ENCODE assay signal across 8 cellular contexts in the genomic region with DNA sequence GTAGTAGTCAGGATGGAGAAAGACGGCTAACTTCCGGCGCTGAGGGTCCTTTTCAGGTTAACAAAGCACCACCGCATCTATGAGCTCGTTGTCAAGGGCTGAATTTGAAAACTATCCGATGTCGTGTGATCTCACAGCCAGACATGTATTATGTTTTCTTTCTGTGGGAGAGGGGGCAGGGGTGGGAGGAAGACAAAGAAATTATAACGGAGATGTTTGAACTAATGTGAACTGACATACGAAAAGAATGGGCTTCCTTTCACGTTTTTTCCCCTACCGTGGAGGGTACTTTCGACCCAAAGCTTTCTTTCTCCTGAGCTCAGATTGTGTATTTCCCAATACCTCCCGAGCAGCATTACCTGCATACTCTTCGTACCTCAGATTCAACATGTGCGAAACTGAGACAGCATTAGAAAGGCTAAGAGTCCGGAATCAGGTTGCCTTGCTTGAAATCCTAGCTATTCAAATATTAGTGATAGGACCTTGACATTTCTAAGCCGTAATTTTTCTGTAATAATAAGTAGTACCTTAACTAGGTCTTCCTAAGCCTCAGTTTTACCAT. TPM values are rescaled to one million over a fixed set of nuclear protein-coding genes. Genes with fewer than 3 reads are reported as not detected.
DNase-seq lines count a peak whose midpoint lies in the region; ATAC-seq and TF ChIP-seq lines count a peak whose summit lies in the region.

No MANE protein-coding gene starts in this region.

- no peaks in the 10 kb centered on the region for H4K20me1 ChIP-seq in GM23248 (ENCODE audit: insufficient read depth)

- no peaks in the 10 kb centered on the region for H3K36me3 ChIP-seq in GM23248 (ENCODE audit: low read depth)

- no peaks in the 10 kb centered on the region for H3K9me2 ChIP-seq in GM23248 (ENCODE audit: insufficient read depth)

- H3K27ac ChIP-seq in GM23248 (no peak overlapping the region), VCaP (peak overlapping the region; percentile 89)

- ATAC-seq in HG02885 (IDR thresholded peaks at IDR 0.05; ENCODE audit: poor library complexity, unreplicated experiment), result no peak
- ATAC-seq in HG02610 (IDR thresholded peaks at IDR 0.05; ENCODE audit: unreplicated experiment), result no peak
- no peak for ATAC-seq in HG02884 (IDR thresholded peaks at IDR 0.05; ENCODE audit: unreplicated experiment)

- H3F3A ChIP-seq in GM23248 (ENCODE audit: insufficient read depth), result no peaks in the 10 kb centered on the region

- DNase-seq in GM23248, result no peak
- DNase-seq in fibroblast of villous mesenchyme (ENCODE audit: low read depth), result no peak
- DNase-seq in retinal pigment epithelial cell (ENCODE audit: low read depth), result no peak
- no peak for DNase-seq in germinal center (ENCODE audit: low spot score)

- in situ Hi-C loops in GM23248 (cut with MboI), result no loop called here

- H3K9me3 ChIP-seq in GM23248 (ENCODE audit: low read depth), result no peaks in the 10 kb centered on the region

- H3K27me3 ChIP-seq in GM23248 (replicated peaks; ENCODE audit: insufficient read depth), result peaks cover 44% of the 10 kb centered on the region

- H3K4me3 ChIP-seq in GM23248 (peak overlapping the region; percentile 57), fibroblast of villous mesenchyme (ENCODE audit: low read depth, low read length) (peak overlapping the region; percentile 61), retinal pigment epithelial cell (ENCODE audit: low read length) (peak overlapping the region; percentile 69)

- TF ChIP-seq CTCF in VCaP (conservative IDR thresholded peaks at IDR 0.05), result no peak
- no peak for TF ChIP-seq CTCF in fibroblast of villous mesenchyme (IDR thresholded peaks at IDR 0.05; ENCODE audit: insufficient read depth, low read depth, low read length)
- no peak for TF ChIP-seq CTCF in retinal pigment epithelial cell (conservative IDR thresholded peaks at IDR 0.05; ENCODE audit: low read depth, low read length)

- no peak overlapping the region for H2AFZ ChIP-seq in GM23248

- H3K4me2 ChIP-seq in GM23248 (ENCODE audit: unreplicated experiment), result peak overlapping the region; percentile 39

- no peak overlapping the region for H3K9ac ChIP-seq in GM23248

- H3K79me2 ChIP-seq in GM23248 (ENCODE audit: insufficient read depth), result no peaks in the 10 kb centered on the region

- 31 to 34% methylated on average over 17 of the region's 17 CpGs for WGBS in GM23248 (ENCODE audit: low coverage in 1 of 2, low lambda C conversion rate in 2 of 2, missing lambda C conversion rate in 2 of 2), 2 experiments

- no peaks in the 10 kb centered on the region for H3K4me1 ChIP-seq in GM23248 (ENCODE audit: insufficient read depth)

RNA-seq across cellular contexts. Expression of a gene that starts 0.7 kb away (rescaled TPM):
- 20.3 and 42.2 TPM in 2 replicates for total RNA-seq in GM23248 (2014; rRNA removed; shearing (Covaris generic))
- polyA plus RNA-seq in GM23248 (2016; fragmentation: Nextera tagmentation; extraction: Ambion mirVana), result 21.0 and 23.8 TPM in 2 replicates
- total RNA-seq in fibroblast of villous mesenchyme, result 68.9 and 69.1 TPM in 2 replicates
